In genomic region chr1:55670331-55671082, GRCh38 we compare ENCODE assay signal across 1 cellular context.
TF ChIP-seq lines count a peak whose summit lies in the region.

No MANE protein-coding gene starts in this region.

TF ChIP-seq in GM23338, 12 proteins besides CTCF, POLR2A, EP300 and RAD21 (continued from another document):
- TF ChIP-seq ZNF462 (CRISPR knock-in tag; IDR thresholded peaks at IDR 0.05) (no peak), EZH2 (IDR thresholded peaks at IDR 0.05; ENCODE audit: low read depth, unreplicated experiment) (no peak), JUNB (IDR thresholded peaks at IDR 0.05; ENCODE audit: unreplicated experiment) (no peak), EZH2phosphoT487 (IDR thresholded peaks at IDR 0.05; ENCODE audit: unreplicated experiment) (no peak), ZNF114 (CRISPR knock-in tag; IDR thresholded peaks at IDR 0.05) (no peak), ETS1 (IDR thresholded peaks at IDR 0.05) (no peak), NANOG (IDR thresholded peaks at IDR 0.05; ENCODE audit: borderline replicate concordance) (no peak), REST (IDR thresholded peaks at IDR 0.05; ENCODE audit: unreplicated experiment) (no peak), CREB1 (CRISPR knock-in tag; IDR thresholded peaks at IDR 0.05; ENCODE audit: low read depth) (no peak), ZNF331 (CRISPR knock-in tag; IDR thresholded peaks at IDR 0.05; ENCODE audit: low read depth) (no peak)
TF ChIP-seq in GM23338: peak in this region for 0.
